In genomic region chr12:64450057-64450640, GRCh38 we compare ENCODE assay signal across 11 cellular contexts. TPM values are rescaled to one million over a fixed set of nuclear protein-coding genes. Genes with fewer than 3 reads are reported as not detected.
DNase-seq lines count a peak whose midpoint lies in the region; ATAC-seq and TF ChIP-seq lines count a peak whose summit lies in the region.
"Had no signal": no experiment of that assay in that cellular context is flagged by ENCODE, and none has a peak within 500 bp of the region (broad histone marks: within the 10 kb centered on the region; RNA-seq: fewer than 3 reads in every experiment).

No MANE protein-coding gene starts in this region.

- peak overlapping the region; percentile 43 for H3K27ac Mint-ChIP-seq in activated CD8-positive, alpha-beta T cell treated with anti-CD3 and anti-CD28 coated beads, Interleukin-2, amount 10 ng/mL, durations not matched to agents 7 days and 5 days
- H3K27ac Mint-ChIP-seq in natural killer cell = peak overlapping the region; percentile 94 to 97

- H3K4me1 Mint-ChIP-seq in activated CD8-positive, alpha-beta T cell treated with anti-CD3 and anti-CD28 coated beads, Interleukin-2, amount 10 ng/mL, durations not matched to agents 7 days and 5 days (ENCODE audit: low read depth) = peaks cover 29% of the 10 kb centered on the region
- H3K4me1 Mint-ChIP-seq in natural killer cell = peaks cover 30 to 33% of the 10 kb centered on the region in 2 donors

- TF ChIP-seq CTCF in natural killer cell (IDR thresholded peaks at IDR 0.05) = no peak

- intact Hi-C loops in natural killer cell (cut with micrococcal nuclease) = loop anchor here (1.0 to 10.0 kb wide), 2 partner anchors 10 to 225 kb away; no protein-coding TSS in a partner anchor

- DNase-seq in Caki2 (ENCODE audit: low read depth) (peak; percentile 15), HT1080 (ENCODE audit: low read depth) (peak; percentile 4), natural killer cell (no peak), NCI-H345 treated with DMSO at 0.1 percent for 48 hours (lab: John Stamatoyannopoulos, UW; ENCODE audit: unreplicated experiment) (no peak), superior temporal gyrus (ENCODE audit: extremely low spot score) (no peak), DMS153 treated with DMSO at 0.1 percent for 48 hours (lab: John Stamatoyannopoulos, UW; ENCODE audit: unreplicated experiment) (no peak)
- no peak for DNase-seq in activated CD8-positive, alpha-beta T cell treated with anti-CD3 and anti-CD28 coated beads, Interleukin-2, amount 10 ng/mL, durations not matched to agents 7 days and 5 days
- DNase-seq: effector CD4-positive, alpha-beta T cell; NCI-H446 had no signal

- no peaks in the 10 kb centered on the region for H3K9me3 Mint-ChIP-seq in activated CD8-positive, alpha-beta T cell treated with anti-CD3 and anti-CD28 coated beads, Interleukin-2, amount 10 ng/mL, durations not matched to agents 7 days and 5 days (ENCODE audit: insufficient read depth)
- no peaks in the 10 kb centered on the region for H3K9me3 Mint-ChIP-seq in natural killer cell
- H3K9me3 Mint-ChIP-seq: mesothelial cell of epicardium had no signal

- CTCF ChIA-PET in activated CD8-positive, alpha-beta T cell treated with anti-CD3 and anti-CD28 coated beads, Interleukin-2, amount 10 ng/mL, durations not matched to agents 7 days and 5 days (lab: Charles Lee) = interaction anchor here (1.1 to 1.5 kb wide), 3 partner anchors 9 to 46 kb away, joined by 3 to 4 read pairs (median 4); partner anchors contain the start of gene XPOT

- H3K36me3 Mint-ChIP-seq in activated CD8-positive, alpha-beta T cell treated with anti-CD3 and anti-CD28 coated beads, Interleukin-2, amount 10 ng/mL, durations not matched to agents 7 days and 5 days (ENCODE audit: low read depth) = peaks cover 33% of the 10 kb centered on the region
- H3K36me3 Mint-ChIP-seq in natural killer cell = no peaks in the 10 kb centered on the region

- POLR2A ChIA-PET in activated CD8-positive, alpha-beta T cell treated with anti-CD3 and anti-CD28 coated beads, Interleukin-2, amount 10 ng/mL, durations not matched to agents 7 days and 5 days (lab: Charles Lee) = no interaction called here

- no peaks in the 10 kb centered on the region for H3K27me3 Mint-ChIP-seq in activated CD8-positive, alpha-beta T cell treated with anti-CD3 and anti-CD28 coated beads, Interleukin-2, amount 10 ng/mL, durations not matched to agents 7 days and 5 days (ENCODE audit: low read depth)
- H3K27me3 Mint-ChIP-seq in natural killer cell (ENCODE audit: low read depth in 2 of 2) = no peaks in the 10 kb centered on the region

- ATAC-seq in activated CD8-positive, alpha-beta T cell treated with anti-CD3 and anti-CD28 coated beads, Interleukin-2, amount 10 ng/mL, durations not matched to agents 7 days and 5 days = no peak
- no peak for ATAC-seq in natural killer cell
- ATAC-seq in HG02970 (IDR thresholded peaks at IDR 0.05; ENCODE audit: low FRiP score, unreplicated experiment) = no peak

- peak overlapping the region; percentile 40 for H3K4me3 Mint-ChIP-seq in activated CD8-positive, alpha-beta T cell treated with anti-CD3 and anti-CD28 coated beads, Interleukin-2, amount 10 ng/mL, durations not matched to agents 7 days and 5 days
- H3K4me3 Mint-ChIP-seq in natural killer cell = peak overlapping the region; percentile 96

- in situ Hi-C loops in Caki2 (cut with HindIII; ENCODE audit: low pct_unique_long_range_greater_than_20kb, low sequenced_read_pairs) = no loop called here

RNA-seq across cellular contexts. Expression of gene TBK1, which starts 1.8 kb away (rescaled TPM):
- 14.5 and 17.4 TPM in 2 replicates for total RNA-seq in Caki2 (2014; rRNA removed; shearing (Covaris generic); ENCODE audit: low replicate concordance)
- total RNA-seq in HT1080 (2014; rRNA removed; shearing (Covaris generic)) = 23.1 and 24.5 TPM in 2 replicates
- 23.7 and 26.1 TPM in 2 replicates for polyA plus RNA-seq in HT1080 (2015; cell fraction: cytosol; rRNA removed)
- 48.3 and 60.4 TPM in 2 replicates for polyA plus RNA-seq in HT1080 (2015; cell fraction: nucleus; rRNA removed)
- total RNA-seq in activated CD8-positive, alpha-beta T cell treated with anti-CD3 and anti-CD28 coated beads, Interleukin-2, amount 10 ng/mL, durations not matched to agents 7 days and 5 days = 10 to 100 TPM; 25.0 to 31.7 TPM
- total RNA-seq in natural killer cell = 10 to 100 TPM; 48.4 to 57.1 (median 48.8) TPM

RNA-seq across cellular contexts. Expression of gene XPOT, which starts 46.0 kb away (rescaled TPM):
- 50.5 and 68.5 TPM in 2 replicates for total RNA-seq in Caki2 (2014; rRNA removed; shearing (Covaris generic); ENCODE audit: low replicate concordance)
- 88.9 and 93.3 TPM in 2 replicates for total RNA-seq in HT1080 (2014; rRNA removed; shearing (Covaris generic))
- polyA plus RNA-seq in HT1080 (2015; cell fraction: cytosol; rRNA removed) = 126 and 142 TPM in 2 replicates
- 254 and 276 TPM in 2 replicates for polyA plus RNA-seq in HT1080 (2015; cell fraction: nucleus; rRNA removed)
- 100 to 1,000 TPM; 102 to 110 TPM for total RNA-seq in activated CD8-positive, alpha-beta T cell treated with anti-CD3 and anti-CD28 coated beads, Interleukin-2, amount 10 ng/mL, durations not matched to agents 7 days and 5 days
- 10 to 100 TPM; 39.8 to 51.5 (median 45.0) TPM for total RNA-seq in natural killer cell

RNA-seq across cellular contexts. Expression of gene C12orf56, which starts 59.6 kb away (rescaled TPM):
- total RNA-seq in Caki2 (2014; rRNA removed; shearing (Covaris generic); ENCODE audit: low replicate concordance) = not detected in 2 replicates
- not detected in 2 replicates for total RNA-seq in HT1080 (2014; rRNA removed; shearing (Covaris generic))
- polyA plus RNA-seq in HT1080 (2015; cell fraction: cytosol; rRNA removed) = not detected in 2 replicates
- polyA plus RNA-seq in HT1080 (2015; cell fraction: nucleus; rRNA removed) = 0.03 TPM in 1 of 2 replicates, not detected in the other
- not detected for total RNA-seq in activated CD8-positive, alpha-beta T cell treated with anti-CD3 and anti-CD28 coated beads, Interleukin-2, amount 10 ng/mL, durations not matched to agents 7 days and 5 days
- not detected for total RNA-seq in natural killer cell

Comparison
In these comparisons a context has a peak if more than half of its experiments do, and no peak if none do; other contexts are left out.
1. DNase-seq: peak in Caki2 (single experiment) and HT1080 (single experiment); none in activated CD8-positive, alpha-beta T cell treated with anti-CD3 and anti-CD28 coated beads, Interleukin-2, amount 10 ng/mL, durations not matched to agents 7 days and 5 days (single experiment), natural killer cell (single experiment), NCI-H345 treated with DMSO at 0.1 percent for 48 hours (single experiment), superior temporal gyrus (single experiment) and DMS153 treated with DMSO at 0.1 percent for 48 hours (single experiment).